In genomic region chr16:15618392-15618791, GRCh38 we compare ENCODE assay signal across 13 cellular contexts. TPM values are rescaled to one million over a fixed set of nuclear protein-coding genes. Genes with fewer than 3 reads are reported as not detected.
DNase-seq lines count a peak whose midpoint lies in the region; ATAC-seq, FAIRE-seq and TF ChIP-seq lines count a peak whose summit lies in the region.
"Had no signal": no experiment of that assay in that cellular context is flagged by ENCODE, and none has a peak within 500 bp of the region (broad histone marks: within the 10 kb centered on the region; RNA-seq: fewer than 3 reads in every experiment).

No MANE protein-coding gene starts in this region.

- H3K4me1 ChIP-seq in HepG2 (ENCODE audit: insufficient read depth, low read length): peaks cover 27% of the 10 kb centered on the region

- intact Hi-C loops in HepG2 (cut with micrococcal nuclease; ENCODE audit: unreplicated experiment): no loop called here

- in situ Hi-C loops in HepG2 (cut with HindIII; ENCODE audit: extremely low pct_ligation_motif_present, low pct_unique_long_range_greater_than_20kb) (no loop called here), G401 (cut with HindIII; ENCODE audit: low sequenced_read_pairs) (no loop called here)

- no peak overlapping the region for H3K4me2 ChIP-seq in HepG2 (ENCODE audit: low read depth, low read length)

- TF ChIP-seq EP300 in HepG2 (IDR thresholded peaks at IDR 0.05; ENCODE audit: low read depth in 2 of 2, low read length in 2 of 2): no peak
- no peak for TF ChIP-seq EP300 in HepG2 (CRISPR knock-in tag; IDR thresholded peaks at IDR 0.05; ENCODE audit: borderline replicate concordance)

- no peak overlapping the region for H2AFZ ChIP-seq in HepG2 (ENCODE audit: low read length)

- no peak overlapping the region for H3K9ac ChIP-seq in HepG2 (ENCODE audit: insufficient read depth, low read depth, low read length)

- POLR2A ChIA-PET in HepG2 (lab: Yijun Ruan, JAX): interaction anchor here (1.1 to 1.7 kb wide), 2 partner anchors 28 to 42 kb away, joined by 3 to 5 read pairs; no protein-coding TSS in a partner anchor

- no peaks in the 10 kb centered on the region for H3K9me3 ChIP-seq in HepG2 (ENCODE audit: low read length)

- DNase-seq in AG09309 (ENCODE audit: low read depth): peak; percentile 39
- DNase-seq in HCEC 1CT: peak; percentile 29
- DNase-seq in activated naive CD8-positive, alpha-beta T cell treated with anti-CD3 and anti-CD28 coated beads, Interleukin-2, amount 50 U/mL, for 24 hours: no peak
- DNase-seq in HepG2 (ENCODE audit: low spot score): no peak
- no peak for DNase-seq in G401 (ENCODE audit: low spot score)
- no peak for DNase-seq in NCI-H69 (lab: John Stamatoyannopoulos, UW)
- no peak for DNase-seq in NAMALWA (ENCODE audit: low spot score)
- DNase-seq: activated CD8-positive, alpha-beta memory T cell treated with anti-CD3 and anti-CD28 coated beads, Interleukin-2, amount 50 U/mL, for 48 hours; H7 had no signal

- FAIRE-seq in HepG2 (lab: Jason Lieb, UNC): no peak
- FAIRE-seq: keratinocyte had no signal

- TF ChIP-seq RAD21 in HepG2 (CRISPR knock-in tag; IDR thresholded peaks at IDR 0.05): no peak

- no peak for TF ChIP-seq POLR2A in HepG2 (IDR thresholded peaks at IDR 0.05; ENCODE audit: insufficient read depth in 1 of 2, low read depth in 2 of 2, low read length in 2 of 2)

- H3K4me1 Mint-ChIP-seq in activated naive CD8-positive, alpha-beta T cell treated with anti-CD3 and anti-CD28 coated beads, Interleukin-2, amount 50 U/mL, for 24 hours: peaks cover 1% of the 10 kb centered on the region

- no peaks in the 10 kb centered on the region for H3K27me3 ChIP-seq in HepG2 (ENCODE audit: control insufficient read depth in 1 of 2, insufficient read depth in 2 of 2, low read length in 2 of 2)

- no peak overlapping the region for H3K27ac ChIP-seq in HepG2 (ENCODE audit: extremely low read length, insufficient read depth, low read length)

- peak overlapping the region; percentile 71 for H3K27ac Mint-ChIP-seq in activated naive CD8-positive, alpha-beta T cell treated with anti-CD3 and anti-CD28 coated beads, Interleukin-2, amount 50 U/mL, for 24 hours
- H3K27ac Mint-ChIP-seq: T-helper 2 cell treated with Interferon-gamma antibody and Interleukin-4, amounts not matched to agents 5 μg/mL and 100 μg/mL, for 36 hours had no signal

- H4K20me1 ChIP-seq in HepG2 (ENCODE audit: insufficient read depth, low read length): no peaks in the 10 kb centered on the region

- WGBS in HepG2 (ENCODE audit: low lambda C conversion rate): 94% methylated on average over 4 of the region's 4 CpGs

- peaks cover 41% of the 10 kb centered on the region for H3K36me3 Mint-ChIP-seq in activated naive CD8-positive, alpha-beta T cell treated with anti-CD3 and anti-CD28 coated beads, Interleukin-2, amount 50 U/mL, for 24 hours (ENCODE audit: low read depth)

- H3K4me3 Mint-ChIP-seq in activated naive CD8-positive, alpha-beta T cell treated with anti-CD3 and anti-CD28 coated beads, Interleukin-2, amount 50 U/mL, for 24 hours: no peak overlapping the region
- H3K4me3 Mint-ChIP-seq: neural crest cell; T-helper 2 cell treated with Interferon-gamma antibody and Interleukin-4, amounts not matched to agents 5 μg/mL and 100 μg/mL, for 36 hours had no signal

- TF ChIP-seq CTCF in AG09309 (IDR thresholded peaks at IDR 0.05; ENCODE audit: control insufficient read depth, insufficient read depth, low read depth, low read length, missing control alignments) (no peak), HepG2 (CRISPR knock-in tag; IDR thresholded peaks at IDR 0.05) (no peak)

- H3K9me3 Mint-ChIP-seq in activated naive CD8-positive, alpha-beta T cell treated with anti-CD3 and anti-CD28 coated beads, Interleukin-2, amount 50 U/mL, for 24 hours: no peaks in the 10 kb centered on the region
- H3K9me3 Mint-ChIP-seq: neural crest cell; T-helper 2 cell treated with Interferon-gamma antibody and Interleukin-4, amounts not matched to agents 5 μg/mL and 100 μg/mL, for 36 hours had no signal

- CTCF ChIA-PET in HepG2 (lab: Yijun Ruan, JAX; ENCODE audit: low intra/inter-chr PET ratio, low total read pairs): no interaction called here

- H3K36me3 ChIP-seq in HepG2 (replicated peaks in 1 of 2; ENCODE audit: control insufficient read depth in 1 of 2, insufficient read depth in 2 of 2, low read length in 2 of 2): peaks cover 44 to 76% of the 10 kb centered on the region in 2 experiments

- no peak for ATAC-seq in activated naive CD8-positive, alpha-beta T cell treated with anti-CD3 and anti-CD28 coated beads, Interleukin-2, amount 50 U/mL, for 24 hours
- ATAC-seq in HepG2 (no peak), HG02938 (IDR thresholded peaks at IDR 0.05; ENCODE audit: unreplicated experiment) (no peak)

- H3K4me3 ChIP-seq in AG09309 (ENCODE audit: control insufficient read depth, low read depth, low read length): no peak overlapping the region
- H3K4me3 ChIP-seq in HepG2 (replicated peaks in 1 of 3; ENCODE audit: insufficient read depth in 1 of 3, low read depth in 2 of 3, low read length in 3 of 3): no peak overlapping the region

- no peaks in the 10 kb centered on the region for H3K79me2 ChIP-seq in HepG2 (ENCODE audit: insufficient read depth, low read length)

- BruUV-seq in HepG2 (replicated peaks; lab: Mats Ljungman, UMichigan): no TSS peak

- H3K27me3 Mint-ChIP-seq in activated naive CD8-positive, alpha-beta T cell treated with anti-CD3 and anti-CD28 coated beads, Interleukin-2, amount 50 U/mL, for 24 hours: no peaks in the 10 kb centered on the region

TF ChIP-seq in HepG2, 621 proteins besides CTCF, POLR2A, EP300 and RAD21 (continues in another document):
- TF ChIP-seq ZFP36L2 (CRISPR knock-in tag; IDR thresholded peaks at IDR 0.05) (no peak), MED1 (CRISPR knock-in tag; IDR thresholded peaks at IDR 0.05) (0 out of 2 replicates have a peak, but pooled peaks have one; percentile 15), RBM22 (optimal IDR thresholded peaks at IDR 0.05; ENCODE audit: low read length) (peak; percentile 20)
- TF ChIP-seq, protein P1, sequence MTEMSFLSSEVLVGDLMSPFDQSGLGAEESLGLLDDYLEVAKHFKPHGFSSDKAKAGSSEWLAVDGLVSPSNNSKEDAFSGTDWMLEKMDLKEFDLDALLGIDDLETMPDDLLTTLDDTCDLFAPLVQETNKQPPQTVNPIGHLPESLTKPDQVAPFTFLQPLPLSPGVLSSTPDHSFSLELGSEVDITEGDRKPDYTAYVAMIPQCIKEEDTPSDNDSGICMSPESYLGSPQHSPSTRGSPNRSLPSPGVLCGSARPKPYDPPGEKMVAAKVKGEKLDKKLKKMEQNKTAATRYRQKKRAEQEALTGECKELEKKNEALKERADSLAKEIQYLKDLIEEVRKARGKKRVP (CRISPR knock-in tag; IDR thresholded peaks at IDR 0.05): 0 out of 4 replicates have a peak, but pooled peaks of 1 of the 2 experiments have one; percentile 8

RNA-seq across cellular contexts. Expression of gene MARF1, which starts 24.6 kb away (rescaled TPM):
- 8.7 and 12.6 TPM in 2 replicates for total RNA-seq in HepG2 (2016; rRNA removed; fragmentation: Illumina TruSeq; extraction: Trizol)
- 4.7 and 4.9 TPM in 2 replicates for total RNA-seq in HepG2 (2016; cell fraction: cytosol; rRNA removed; fragmentation: Illumina TruSeq; extraction: Trizol; ENCODE audit: low read depth)
- total RNA-seq in HepG2 (2016; cell fraction: insoluble cytoplasmic fraction; rRNA removed; fragmentation: Illumina TruSeq; extraction: Trizol): 9.0 and 11.2 TPM in 2 replicates
- 5.9 and 7.4 TPM in 2 replicates for total RNA-seq in HepG2 (2016; cell fraction: membrane; rRNA removed; fragmentation: Illumina TruSeq; extraction: Trizol)
- 15.1 and 17.8 TPM in 2 replicates for total RNA-seq in HepG2 (2016; cell fraction: nucleus; rRNA removed; fragmentation: Illumina TruSeq; extraction: Trizol)
- polyA plus RNA-seq in HepG2 (2011; rRNA removed): 19.3 and 20.7 TPM in 2 replicates
- 8.5 and 11.8 TPM in 2 replicates for polyA plus RNA-seq in HepG2 (2011; cell fraction: cytosol; rRNA removed)
- 53.5 and 61.6 TPM in 2 replicates for polyA plus RNA-seq in HepG2 (2011; cell fraction: nucleus; rRNA removed)
- polyA plus RNA-seq in HepG2 (2012): 29.8 and 37.5 TPM in 2 replicates
- 0.89 and 1.4 TPM in 2 replicates for polyA plus RNA-seq in HepG2 (2016; cell fraction: cytosol; fragmentation: Illumina TruSeq; extraction: Trizol; ENCODE audit: low read depth)
- 13.1 and 15.0 TPM in 2 replicates for polyA plus RNA-seq in HepG2 (2016; cell fraction: insoluble cytoplasmic fraction; fragmentation: Illumina TruSeq; extraction: Trizol; ENCODE audit: low read depth)
- 3.1 and 3.3 TPM in 2 replicates for polyA plus RNA-seq in HepG2 (2016; cell fraction: membrane; fragmentation: Illumina TruSeq; extraction: Trizol; ENCODE audit: low read depth)
- 23.8 and 27.5 TPM in 2 replicates for polyA plus RNA-seq in HepG2 (2016; cell fraction: nucleus; fragmentation: Illumina TruSeq; extraction: Trizol; ENCODE audit: insufficient read depth, low read depth)
- polyA minus RNA-seq in HepG2 (2011; rRNA and poly(A)+ RNA removed; ENCODE audit: low replicate concordance): 27.6 and 72.5 TPM in 2 replicates
- polyA minus RNA-seq in HepG2 (2011; cell fraction: cytosol; rRNA and poly(A)+ RNA removed): 18.2 and 19.5 TPM in 2 replicates
- 76.6 and 109 TPM in 2 replicates for polyA minus RNA-seq in HepG2 (2011; cell fraction: nucleus; rRNA and poly(A)+ RNA removed)
- total RNA-seq in G401 (2014; rRNA removed; shearing (Covaris generic)): 4.4 and 12.5 TPM in 2 replicates

RNA-seq across cellular contexts. Expression of gene NDE1, which starts 31.7 kb away (rescaled TPM):
- 72.5 and 79.2 TPM in 2 replicates for total RNA-seq in HepG2 (2016; rRNA removed; fragmentation: Illumina TruSeq; extraction: Trizol)
- total RNA-seq in HepG2 (2016; cell fraction: cytosol; rRNA removed; fragmentation: Illumina TruSeq; extraction: Trizol; ENCODE audit: low read depth): 47.5 and 49.3 TPM in 2 replicates
- 69.0 and 72.8 TPM in 2 replicates for total RNA-seq in HepG2 (2016; cell fraction: insoluble cytoplasmic fraction; rRNA removed; fragmentation: Illumina TruSeq; extraction: Trizol)
- 108 and 112 TPM in 2 replicates for total RNA-seq in HepG2 (2016; cell fraction: membrane; rRNA removed; fragmentation: Illumina TruSeq; extraction: Trizol)
- total RNA-seq in HepG2 (2016; cell fraction: nucleus; rRNA removed; fragmentation: Illumina TruSeq; extraction: Trizol): 36.9 and 40.9 TPM in 2 replicates
- polyA plus RNA-seq in HepG2 (2011; rRNA removed): 40.9 and 42.0 TPM in 2 replicates
- 55.5 and 55.6 TPM in 2 replicates for polyA plus RNA-seq in HepG2 (2011; cell fraction: cytosol; rRNA removed)
- 40.4 and 42.4 TPM in 2 replicates for polyA plus RNA-seq in HepG2 (2011; cell fraction: nucleus; rRNA removed)
- 51.9 and 69.8 TPM in 2 replicates for polyA plus RNA-seq in HepG2 (2012)
- 33.1 and 37.3 TPM in 2 replicates for polyA plus RNA-seq in HepG2 (2016; cell fraction: cytosol; fragmentation: Illumina TruSeq; extraction: Trizol; ENCODE audit: low read depth)
- polyA plus RNA-seq in HepG2 (2016; cell fraction: insoluble cytoplasmic fraction; fragmentation: Illumina TruSeq; extraction: Trizol; ENCODE audit: low read depth): 63.0 and 67.7 TPM in 2 replicates
- 61.4 and 61.5 TPM in 2 replicates for polyA plus RNA-seq in HepG2 (2016; cell fraction: membrane; fragmentation: Illumina TruSeq; extraction: Trizol; ENCODE audit: low read depth)
- 37.9 and 47.5 TPM in 2 replicates for polyA plus RNA-seq in HepG2 (2016; cell fraction: nucleus; fragmentation: Illumina TruSeq; extraction: Trizol; ENCODE audit: insufficient read depth, low read depth)
- polyA minus RNA-seq in HepG2 (2011; rRNA and poly(A)+ RNA removed; ENCODE audit: low replicate concordance): 26.4 and 52.5 TPM in 2 replicates
- polyA minus RNA-seq in HepG2 (2011; cell fraction: cytosol; rRNA and poly(A)+ RNA removed): 59.4 and 68.5 TPM in 2 replicates
- polyA minus RNA-seq in HepG2 (2011; cell fraction: nucleus; rRNA and poly(A)+ RNA removed): 57.7 and 67.5 TPM in 2 replicates
- 27.0 and 28.0 TPM in 2 replicates for total RNA-seq in G401 (2014; rRNA removed; shearing (Covaris generic))

Comparison
In these comparisons a context has a peak if more than half of its experiments do, and no peak if none do; other contexts are left out.
1. DNase-seq: peak in AG09309 (single experiment) and HCEC 1CT (single experiment); none in activated naive CD8-positive, alpha-beta T cell treated with anti-CD3 and anti-CD28 coated beads, Interleukin-2, amount 50 U/mL, for 24 hours (single experiment), HepG2 (single experiment), G401 (single experiment), NCI-H69 (single experiment) and NAMALWA (single experiment).